29 cellular contexts compared by ENCODE assay signal in genomic region chr5:137594717-137595116, GRCh38.
DNase-seq lines count a peak whose midpoint lies in the region; ATAC-seq, FAIRE-seq and TF ChIP-seq lines count a peak whose summit lies in the region.
"Had no signal": no experiment of that assay in that cellular context is flagged by ENCODE, and none has a peak within 500 bp of the region (broad histone marks: within the 10 kb centered on the region; RNA-seq: fewer than 3 reads in every experiment).

No MANE protein-coding gene starts in this region.

- POLR2A ChIA-PET in IMR-90 (lab: Charles Lee; ENCODE audit: unreplicated experiment) (no interaction called here), K562 (lab: Yijun Ruan, JAX) (interaction anchor here (1.0 kb wide), 1 partner anchor 19 kb away, joined by 3 read pairs; no protein-coding TSS in a partner anchor)

- TF ChIP-seq RAD21 in IMR-90 (IDR thresholded peaks at IDR 0.05; ENCODE audit: low read length), result no peak
- no peak for TF ChIP-seq RAD21 in K562 (CRISPR knock-in tag; conservative IDR thresholded peaks at IDR 0.05 in 1 of 2, IDR thresholded peaks at IDR 0.05 in 1 of 2)

- H3K4ac ChIP-seq in IMR-90 (ENCODE audit: low read depth, low read length), result no peak overlapping the region

- ATAC-seq in IMR-90 (ENCODE audit: low read depth), result no peak
- ATAC-seq in K562, result no peak
- ATAC-seq: stimulated activated effector memory CD8-positive, alpha-beta T cell treated with anti-CD3 and anti-CD28 coated beads, Interleukin-12 subunit alpha, Interleukin-12 subunit beta, amount 100 ng/mL, for 72 hours had no signal

- dilution Hi-C loops in IMR-90 (cut with HindIII; ENCODE audit: low sequenced_read_pairs, unreplicated experiment), result no loop called here

- H3K27me3 ChIP-seq in IMR-90 (ENCODE audit: control insufficient read depth, insufficient read depth, low read length) (no peaks in the 10 kb centered on the region; the same call in 1 of the 2 replicates), K562 (ENCODE audit: control insufficient read depth in 2 of 2, insufficient read depth in 2 of 2, low read length in 2 of 2) (peaks cover 0 to 22% of the 10 kb centered on the region in 2 experiments; a peak in 3 of 5 replicates), tibial artery (peaks cover 0 to 7% of the 10 kb centered on the region in 2 donors)
- H3K27me3 ChIP-seq: vagina had no signal

- WGBS in IMR-90 (ENCODE audit: extremely low coverage in 2 of 2, insufficient read length in 1 of 2), 2 experiments, result no CpG with 5 or more reads among the region's 2 CpGs
- 0% methylated on average over 2 of the region's 2 CpGs for WGBS in K562 (ENCODE audit: insufficient coverage, low coverage, missing lambda C conversion rate)

- no peak overlapping the region for H3K4me3 ChIP-seq in IMR-90 (ENCODE audit: insufficient read depth, low read depth, low read length)
- H3K4me3 ChIP-seq in K562, result no peak overlapping the region
- H3K4me3 ChIP-seq in tibial artery, result no peak overlapping the region
- H3K4me3 ChIP-seq: sigmoid colon, suprapubic skin, vagina had no signal

- H2AFZ ChIP-seq in IMR-90 (replicated peaks; ENCODE audit: low read length, poor library complexity) (no peak overlapping the region), K562 (ENCODE audit: low read depth, low read length) (no peak overlapping the region)
- H2AFZ ChIP-seq: parathyroid adenoma had no signal

- H3K79me2 ChIP-seq in K562 (ENCODE audit: control insufficient read depth, insufficient read depth, low read length), result no peaks in the 10 kb centered on the region
- H3K79me2 ChIP-seq: parathyroid adenoma had no signal

- H4K91ac ChIP-seq in IMR-90 (ENCODE audit: insufficient read depth, low read depth, low read length), result no peak overlapping the region

- H3K9me1 ChIP-seq in IMR-90 (ENCODE audit: insufficient read depth, low read length), result no peaks in the 10 kb centered on the region
- H3K9me1 ChIP-seq in K562 (ENCODE audit: control insufficient read depth, insufficient read depth, low read length), result no peaks in the 10 kb centered on the region

- H3K27ac ChIP-seq in IMR-90 (ENCODE audit: insufficient read depth, low read length) (no peak overlapping the region), K562 (ENCODE audit: extremely low read depth, low read depth, low read length) (no peak overlapping the region), tibial artery (no peak overlapping the region)
- H3K27ac ChIP-seq: parathyroid adenoma, sigmoid colon, suprapubic skin, vagina had no signal

- H3K14ac ChIP-seq in IMR-90 (replicated peaks; ENCODE audit: low read depth, low read length), result no peak overlapping the region

- no peak for TF ChIP-seq EP300 in K562 (IDR thresholded peaks at IDR 0.05; ENCODE audit: low read length)

- H3K18ac ChIP-seq in IMR-90 (ENCODE audit: low read depth, low read length), result no peak overlapping the region

- H3K4me2 ChIP-seq in IMR-90 (ENCODE audit: low read depth, low read length), result no peak overlapping the region
- H3K4me2 ChIP-seq in K562 (ENCODE audit: insufficient read depth, low read length), result no peak overlapping the region

- BruUV-seq in IMR-90 (replicated peaks; lab: Mats Ljungman, UMichigan) (no TSS peak), K562 (replicated peaks; lab: Mats Ljungman, UMichigan) (no TSS peak)

- H2BK120ac ChIP-seq in IMR-90 (ENCODE audit: low read depth, low read length), result no peak overlapping the region

- no peak overlapping the region for H2BK20ac ChIP-seq in IMR-90 (ENCODE audit: low read depth, low read length)

- no peak overlapping the region for H3K56ac ChIP-seq in IMR-90 (ENCODE audit: extremely low read depth, insufficient read depth, low read length)

- H3K79me1 ChIP-seq in IMR-90 (ENCODE audit: low read depth in 1 of 2, low read length in 2 of 2), result no peaks in the 10 kb centered on the region

- no peak overlapping the region for H2AK5ac ChIP-seq in IMR-90 (ENCODE audit: low read depth, low read length)

- CTCF ChIA-PET in IMR-90 (lab: Yijun Ruan, JAX), result no interaction called here
- CTCF ChIA-PET in K562 (lab: Yijun Ruan, JAX; ENCODE audit: low intra/inter-chr PET ratio), result no interaction called here

- intact Hi-C loops in IMR-90 (cut with micrococcal nuclease) (no loop called here), K562 (cut with micrococcal nuclease) (no loop called here), tibial artery (cut with DNase I; ENCODE audit: low total_unique reads) (no loop called here)

- H3K9me3 ChIP-seq in IMR-90 (ENCODE audit: control insufficient read depth, insufficient read depth, low read length) (no peaks in the 10 kb centered on the region), K562 (replicated peaks; ENCODE audit: control insufficient read depth, insufficient read depth, low read depth, low read length) (no peaks in the 10 kb centered on the region), tibial artery (no peaks in the 10 kb centered on the region)
- H3K9me3 ChIP-seq: sigmoid colon, suprapubic skin, vagina had no signal

- no peak overlapping the region for H4K5ac ChIP-seq in IMR-90 (ENCODE audit: low read depth, low read length)

- H3K23ac ChIP-seq in IMR-90 (ENCODE audit: low read depth, low read length), result no peak overlapping the region

- no peak overlapping the region for H4K8ac ChIP-seq in IMR-90 (ENCODE audit: low read depth in 2 of 2, low read length in 2 of 2)

- H3K4me1 ChIP-seq in IMR-90 (ENCODE audit: control insufficient read depth, insufficient read depth, low read length) (no peaks in the 10 kb centered on the region), K562 (replicated peaks in 1 of 2; ENCODE audit: control insufficient read depth in 2 of 2, insufficient read depth in 2 of 2, low read length in 2 of 2) (no peaks in the 10 kb centered on the region), tibial artery (no peaks in the 10 kb centered on the region)
- H3K4me1 ChIP-seq: parathyroid adenoma, sigmoid colon, suprapubic skin, vagina had no signal

- H3K9ac ChIP-seq in IMR-90 (ENCODE audit: low read depth, low read length) (no peak overlapping the region), K562 (ENCODE audit: insufficient read depth in 1 of 2, low read depth in 2 of 2, low read length in 2 of 2) (no peak overlapping the region)
- H3K9ac ChIP-seq: parathyroid adenoma had no signal

- FAIRE-seq in K562 (lab: Jason Lieb, UNC), result no peak
- FAIRE-seq: colon, GM12891, H54 had no signal

- in situ Hi-C loops in IMR-90 (cut with MboI; ENCODE audit: low sequenced_read_pairs), result no loop called here
- in situ Hi-C loops in K562 (cut with MboI), result no loop called here

- TF ChIP-seq CTCF in IMR-90 (conservative IDR thresholded peaks at IDR 0.05; ENCODE audit: low read depth, low read length), result no peak
- TF ChIP-seq CTCF in K562 (IDR thresholded peaks at IDR 0.05 in 2 of 3, conservative IDR thresholded peaks at IDR 0.05 in 1 of 3; ENCODE audit: insufficient read depth in 2 of 3, low read depth in 1 of 3, low read length in 3 of 3), result no peak
- no peak for TF ChIP-seq CTCF in tibial artery (IDR thresholded peaks at IDR 0.05)

- H2BK15ac ChIP-seq in IMR-90 (ENCODE audit: low read depth, low read length), result no peak overlapping the region

- no peak overlapping the region for H2BK5ac ChIP-seq in IMR-90 (ENCODE audit: low read depth, low read length, poor library complexity, severe bottlenecking)

- no peaks in the 10 kb centered on the region for H3K36me3 ChIP-seq in IMR-90 (ENCODE audit: control insufficient read depth, insufficient read depth, low read length)
- no peaks in the 10 kb centered on the region for H3K36me3 ChIP-seq in K562 (ENCODE audit: control insufficient read depth, insufficient read depth, low read length)
- no peaks in the 10 kb centered on the region for H3K36me3 ChIP-seq in tibial artery
- H3K36me3 ChIP-seq: sigmoid colon, suprapubic skin, vagina had no signal

- H4K20me1 ChIP-seq in IMR-90 (ENCODE audit: insufficient read depth, low read length) (no peaks in the 10 kb centered on the region), K562 (replicated peaks; ENCODE audit: control insufficient read depth, insufficient read depth, low read length) (no peaks in the 10 kb centered on the region)

- no peak overlapping the region for H2AK9ac ChIP-seq in IMR-90 (replicated peaks; ENCODE audit: low read depth, low read length, poor library complexity)

- DNase-seq in AG20443 (ENCODE audit: low spot score) (peak; percentile 35), IMR-90 (peak; percentile 6), K562 (ENCODE audit: extremely low read depth in 1 of 4, low spot score in 3 of 4) (no peak), iris pigment epithelial cell (ENCODE audit: low read depth) (peak; percentile 20), RPMI8226 (no peak), tibial artery (no peak), DMS 273 (lab: John Stamatoyannopoulos, UW; ENCODE audit: unreplicated experiment) (no peak), NCI-H2081 (lab: John Stamatoyannopoulos, UW) (no peak)
- DNase-seq: activated B cell treated with CpG ODN at 0.5 μM for 24 hours; activated CD4-positive, alpha-beta memory T cell treated with anti-CD3 and anti-CD28 coated beads for 36 hours; activated naive CD4-positive, alpha-beta T cell; activated T-cell treated with anti-CD3 and anti-CD28 coated beads, Interleukin-2, amount 50 U/mL, for 1 hour; amygdala; CD4-positive, CD25-positive, alpha-beta regulatory T cell; islet precursor cell; Kasumi-1; mesenchymal stem cell; naive B cell; NCI-H1092; NCI-H2107; NCI-H510A; sigmoid colon had no signal

- TF ChIP-seq POLR2A in IMR-90 (IDR thresholded peaks at IDR 0.05; ENCODE audit: low read depth, low read length), result no peak
- TF ChIP-seq POLR2A in K562 (conservative IDR thresholded peaks at IDR 0.05), result no peak

TF ChIP-seq in IMR-90, 13 proteins besides CTCF, POLR2A, EP300 and RAD21:
- peak; percentile 16; the same call in 1 of the 2 replicates for TF ChIP-seq MXI1 (IDR thresholded peaks at IDR 0.05; ENCODE audit: borderline replicate concordance, low read depth, low read length)
- TF ChIP-seq NFE2L2 (IDR thresholded peaks at IDR 0.05; ENCODE audit: low read depth, low read length), result no peak

TF ChIP-seq in K562, 482 proteins besides CTCF, POLR2A, EP300 and RAD21 (continues in another document):
- no peak for TF ChIP-seq E2F8 (IDR thresholded peaks at IDR 0.05; ENCODE audit: low read depth, partially characterized antibody)

Comparison
In these comparisons a context has a peak if more than half of its experiments do, and no peak if none do; other contexts are left out.
1. DNase-seq: peak in AG20443 (single experiment), IMR-90 (single experiment) and iris pigment epithelial cell (single experiment); none in K562 (0 of 4), RPMI8226 (single experiment), tibial artery (0 of 2), DMS 273 (single experiment) and NCI-H2081 (0 of 2).